Comparison of ENCODE assay signal across 15 cellular contexts in the genomic region with DNA sequence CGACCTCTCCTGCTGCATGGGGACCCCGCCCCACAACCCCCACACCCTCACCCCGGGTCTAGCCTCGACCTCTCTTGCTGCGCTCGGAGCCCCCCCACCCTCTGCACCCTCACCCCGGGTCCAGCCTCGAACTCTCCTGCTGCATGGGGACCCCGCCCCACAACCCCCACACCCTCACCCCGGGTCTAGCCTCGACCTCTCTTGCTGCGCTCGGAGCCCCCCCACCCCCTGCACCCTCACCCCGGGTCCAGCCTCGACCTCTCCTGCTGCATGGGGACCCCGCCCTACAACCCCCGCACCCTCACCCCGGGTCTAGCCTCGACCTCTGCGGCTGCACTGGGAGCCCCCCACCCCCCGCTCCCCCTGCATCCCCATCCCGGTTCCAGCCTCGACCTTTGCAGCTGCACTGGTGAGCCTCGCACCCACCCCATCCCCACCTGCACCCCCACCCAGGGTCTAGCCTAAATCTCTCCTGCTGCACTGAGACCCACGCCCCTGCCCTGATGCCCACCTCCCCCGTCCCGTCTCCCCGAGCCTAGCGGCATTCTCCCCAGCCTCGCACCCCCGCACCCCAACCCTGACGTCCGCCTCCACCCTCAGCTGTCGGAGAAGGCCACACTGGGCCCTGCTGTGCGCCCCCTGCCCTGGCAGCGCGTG. TPM values are rescaled to one million over a fixed set of nuclear protein-coding genes. Genes with fewer than 3 reads are reported as not detected.
DNase-seq lines count a peak whose midpoint lies in the region; ATAC-seq, FAIRE-seq and TF ChIP-seq lines count a peak whose summit lies in the region.
"Had no signal": no experiment of that assay in that cellular context is flagged by ENCODE, and none has a peak within 500 bp of the region (broad histone marks: within the 10 kb centered on the region; RNA-seq: fewer than 3 reads in every experiment).

No MANE protein-coding gene starts in this region.

- TF ChIP-seq POLR2A in heart left ventricle (IDR thresholded peaks at IDR 0.05) (no peak), HepG2 (IDR thresholded peaks at IDR 0.05; ENCODE audit: insufficient read depth in 1 of 2, low read depth in 2 of 2, low read length in 2 of 2) (no peak)

- BruUV-seq in HepG2 (replicated peaks; lab: Mats Ljungman, UMichigan), result no TSS peak

- FAIRE-seq in HepG2 (lab: Jason Lieb, UNC), result no peak

- no peaks in the 10 kb centered on the region for H3K79me2 ChIP-seq in HepG2 (ENCODE audit: insufficient read depth, low read length)

- in situ Hi-C loops in HepG2 (cut with HindIII; ENCODE audit: extremely low pct_ligation_motif_present, low pct_unique_long_range_greater_than_20kb), result loop anchor here (5.0 to 10.0 kb wide), 2 partner anchors 56 to 124 kb away; a partner anchor contains a TSS

- H2AFZ ChIP-seq in HepG2 (ENCODE audit: low read length), result no peak overlapping the region

- H3K4me2 ChIP-seq in HepG2 (ENCODE audit: low read depth, low read length), result no peak overlapping the region; the same call in 1 of the 2 replicates

- POLR2A ChIA-PET in HepG2 (lab: Yijun Ruan, JAX), result interaction anchor here (0.6 to 1.0 kb wide), 2 partner anchors 15 to 377 kb away, joined by 3 to 4 read pairs; no protein-coding TSS in a partner anchor

- CTCF ChIA-PET in HepG2 (lab: Yijun Ruan, JAX; ENCODE audit: low intra/inter-chr PET ratio, low total read pairs), result no interaction called here

- H3K4me3 ChIP-seq in heart left ventricle, result peak overlapping the region in 9 of 12 donors; percentile 28 to 59 (median 54)
- H3K4me3 ChIP-seq in HepG2 (replicated peaks in 1 of 3; ENCODE audit: insufficient read depth in 1 of 3, low read depth in 2 of 3, low read length in 3 of 3), result no peak overlapping the region; a peak in 2 of 6 replicates
- peak overlapping the region; percentile 43 for H3K4me3 ChIP-seq in urinary bladder (ENCODE audit: low read depth, low read length)

- no peak overlapping the region for H3K27ac Mint-ChIP-seq in T-helper 17 cell
- H3K27ac Mint-ChIP-seq: natural killer cell treated with Interleukin-12 subunit alpha and Interleukin-12 subunit beta and Interleukin-15 and Interleukin-18, amount 100 ng/mL, for 72 hours had no signal

- no peaks in the 10 kb centered on the region for H4K20me1 ChIP-seq in HepG2 (ENCODE audit: insufficient read depth, low read length)

- intact Hi-C loops in heart left ventricle (cut with DNase I), result loop anchor here in 6 of 10 donors (5.0 to 10.0 kb wide), 4 partner anchors 51 to 124 kb away; a partner anchor contains a TSS
- intact Hi-C loops in Right ventricle myocardium inferior (cut with DNase I), result no loop called here
- intact Hi-C loops in HepG2 (cut with micrococcal nuclease; ENCODE audit: unreplicated experiment), result no loop called here

- H3K9me3 ChIP-seq in heart left ventricle, result no peaks in the 10 kb centered on the region
- H3K9me3 ChIP-seq in T-helper 17 cell (ENCODE audit: control insufficient read depth, low read length, poor library complexity, severe bottlenecking), result no peaks in the 10 kb centered on the region
- no peaks in the 10 kb centered on the region for H3K9me3 ChIP-seq in HepG2 (ENCODE audit: low read length)
- H3K9me3 ChIP-seq: gastroesophageal sphincter had no signal

- H3K4me1 Mint-ChIP-seq in T-helper 17 cell, result peaks cover 13% of the 10 kb centered on the region

- no peak for TF ChIP-seq RAD21 in HepG2 (CRISPR knock-in tag; IDR thresholded peaks at IDR 0.05)

- 61 to 70% (median 64%) methylated on average over 13 to 37 of the region's 37 CpGs for WGBS in heart left ventricle, 4 donors
- 85% methylated on average over 37 of the region's 37 CpGs for WGBS in HepG2 (ENCODE audit: low lambda C conversion rate)
- WGBS in urinary bladder, result 61% methylated on average over 37 of the region's 37 CpGs

- ATAC-seq in heart left ventricle (no peak), Right ventricle myocardium inferior (no peak), T-helper 17 cell (no peak), HepG2 (no peak)

- TF ChIP-seq CTCF in heart left ventricle (IDR thresholded peaks at IDR 0.05) (no peak), HepG2 (CRISPR knock-in tag; IDR thresholded peaks at IDR 0.05) (no peak)

- H3K27me3 ChIP-seq in heart left ventricle (peaks cover 0 to 48% (median 17%) of the 10 kb centered on the region in 9 donors), HepG2 (ENCODE audit: control insufficient read depth in 1 of 2, insufficient read depth in 2 of 2, low read length in 2 of 2) (no peaks in the 10 kb centered on the region)

- DNase-seq in heart left ventricle (no peak), Right ventricle myocardium inferior (ENCODE audit: missing footprints) (no peak), T-helper 17 cell (no peak), HepG2 (ENCODE audit: low spot score) (no peak), GM03348 (ENCODE audit: low spot score) (no peak), NCI-H146 treated with DMSO at 0.1 percent for 48 hours (lab: John Stamatoyannopoulos, UW; ENCODE audit: unreplicated experiment) (no peak)
- DNase-seq in stimulated activated CD4-positive, alpha-beta T cell treated with anti-CD3 and anti-CD28 coated beads, Interleukin-4, amount 100 ng/mL, for 1 hour, result no peak

- TF ChIP-seq EP300 in HepG2 (IDR thresholded peaks at IDR 0.05; ENCODE audit: low read depth in 2 of 2, low read length in 2 of 2), result no peak
- no peak for TF ChIP-seq EP300 in HepG2 (CRISPR knock-in tag; IDR thresholded peaks at IDR 0.05; ENCODE audit: borderline replicate concordance)

- no peaks in the 10 kb centered on the region for H3K36me3 Mint-ChIP-seq in T-helper 17 cell (ENCODE audit: low read depth)
- H3K36me3 Mint-ChIP-seq: natural killer cell treated with Interleukin-12 subunit alpha and Interleukin-12 subunit beta and Interleukin-15 and Interleukin-18, amount 100 ng/mL, for 72 hours had no signal

- H3K27ac ChIP-seq in heart left ventricle, result no peak overlapping the region
- no peak overlapping the region for H3K27ac ChIP-seq in HepG2 (ENCODE audit: extremely low read length, insufficient read depth, low read length)
- no peak overlapping the region for H3K27ac ChIP-seq in urinary bladder (ENCODE audit: low read depth)

- H3K27me3 Mint-ChIP-seq in T-helper 17 cell, result no peaks in the 10 kb centered on the region

- no peaks in the 10 kb centered on the region for H3K36me3 ChIP-seq in heart left ventricle
- no peaks in the 10 kb centered on the region for H3K36me3 ChIP-seq in HepG2 (replicated peaks in 1 of 2; ENCODE audit: control insufficient read depth in 1 of 2, insufficient read depth in 2 of 2, low read length in 2 of 2)
- no peaks in the 10 kb centered on the region for H3K36me3 ChIP-seq in urinary bladder (ENCODE audit: insufficient read depth)
- H3K36me3 ChIP-seq: gastroesophageal sphincter had no signal

- H3K9ac ChIP-seq in HepG2 (ENCODE audit: insufficient read depth, low read depth, low read length), result no peak overlapping the region

- peak overlapping the region; percentile 81 for H3K4me3 Mint-ChIP-seq in T-helper 17 cell

- H3K4me1 ChIP-seq in heart left ventricle (peaks cover 0 to 42% (median 4%) of the 10 kb centered on the region in 12 donors), HepG2 (ENCODE audit: insufficient read depth, low read length) (peaks cover 19% of the 10 kb centered on the region), urinary bladder (ENCODE audit: insufficient read depth) (peaks cover 1% of the 10 kb centered on the region)

RNA-seq across cellular contexts. Expression of a gene that starts 1.8 kb away (rescaled TPM):
- total RNA-seq in heart left ventricle (100 to 1,000 TPM in 4 of 9 donors, 10 to 100 TPM in 5; 24.2 to 586 (median 84.5) TPM), Right ventricle myocardium inferior (655 TPM), T-helper 17 cell (1 to 10 TPM; 1.9 to 5.3 TPM), HepG2 (2016; rRNA removed; fragmentation: Illumina TruSeq; extraction: Trizol) (3.6 and 4.6 TPM in 2 replicates), urinary bladder (84.4 TPM)
- polyA plus RNA-seq in heart left ventricle (100 to 1,000 TPM; 123 to 262 TPM), HepG2 (2011; rRNA removed) (2.3 and 3.9 TPM in 2 replicates), urinary bladder (2,164 TPM)
- 1.4 and 2.7 TPM in 2 replicates for total RNA-seq in HepG2 (2016; cell fraction: cytosol; rRNA removed; fragmentation: Illumina TruSeq; extraction: Trizol; ENCODE audit: low read depth)
- total RNA-seq in HepG2 (2016; cell fraction: insoluble cytoplasmic fraction; rRNA removed; fragmentation: Illumina TruSeq; extraction: Trizol), result 3.4 and 3.9 TPM in 2 replicates
- total RNA-seq in HepG2 (2016; cell fraction: membrane; rRNA removed; fragmentation: Illumina TruSeq; extraction: Trizol), result 1.8 and 2.7 TPM in 2 replicates
- 1.0 and 1.7 TPM in 2 replicates for total RNA-seq in HepG2 (2016; cell fraction: nucleus; rRNA removed; fragmentation: Illumina TruSeq; extraction: Trizol)
- 3.0 and 8.4 TPM in 2 replicates for polyA plus RNA-seq in HepG2 (2011; cell fraction: cytosol; rRNA removed)
- 5.1 and 6.2 TPM in 2 replicates for polyA plus RNA-seq in HepG2 (2011; cell fraction: nucleus; rRNA removed)
- polyA plus RNA-seq in HepG2 (2012), result 3.4 and 4.4 TPM in 2 replicates
- polyA plus RNA-seq in HepG2 (2016; cell fraction: cytosol; fragmentation: Illumina TruSeq; extraction: Trizol; ENCODE audit: low read depth), result 1.7 TPM in 2 replicates
- polyA plus RNA-seq in HepG2 (2016; cell fraction: insoluble cytoplasmic fraction; fragmentation: Illumina TruSeq; extraction: Trizol; ENCODE audit: low read depth), result 2.4 and 5.1 TPM in 2 replicates
- polyA plus RNA-seq in HepG2 (2016; cell fraction: membrane; fragmentation: Illumina TruSeq; extraction: Trizol; ENCODE audit: low read depth), result 1.2 and 1.9 TPM in 2 replicates
- 2.7 and 3.3 TPM in 2 replicates for polyA plus RNA-seq in HepG2 (2016; cell fraction: nucleus; fragmentation: Illumina TruSeq; extraction: Trizol; ENCODE audit: insufficient read depth, low read depth)
- 4.8 TPM in 2 replicates for polyA minus RNA-seq in HepG2 (2011; rRNA and poly(A)+ RNA removed; ENCODE audit: low replicate concordance)
- polyA minus RNA-seq in HepG2 (2011; cell fraction: cytosol; rRNA and poly(A)+ RNA removed), result 1.9 and 2.3 TPM in 2 replicates
- polyA minus RNA-seq in HepG2 (2011; cell fraction: nucleus; rRNA and poly(A)+ RNA removed), result 0.75 and 1.9 TPM in 2 replicates

RNA-seq across cellular contexts. Expression of a gene that starts 9.1 kb away (rescaled TPM):
- total RNA-seq in heart left ventricle (1 to 10 TPM in 2 of 9 donors, under 1 TPM in 2, not detected in 5; 0.42 to 1.8 (median 1.3) TPM), Right ventricle myocardium inferior (1.6 TPM), T-helper 17 cell (not detected), HepG2 (2016; rRNA removed; fragmentation: Illumina TruSeq; extraction: Trizol) (not detected in 2 replicates), urinary bladder (not detected)
- polyA plus RNA-seq in heart left ventricle (1 to 10 TPM in 1 of 2 donors, under 1 TPM in 1; 0.53 to 1.4 TPM), HepG2 (2011; rRNA removed) (not detected in 2 replicates), urinary bladder (5.7 TPM)
- not detected in 2 replicates for total RNA-seq in HepG2 (2016; cell fraction: cytosol; rRNA removed; fragmentation: Illumina TruSeq; extraction: Trizol; ENCODE audit: low read depth)
- not detected in 2 replicates for total RNA-seq in HepG2 (2016; cell fraction: insoluble cytoplasmic fraction; rRNA removed; fragmentation: Illumina TruSeq; extraction: Trizol)
- total RNA-seq in HepG2 (2016; cell fraction: membrane; rRNA removed; fragmentation: Illumina TruSeq; extraction: Trizol), result not detected in 2 replicates
- total RNA-seq in HepG2 (2016; cell fraction: nucleus; rRNA removed; fragmentation: Illumina TruSeq; extraction: Trizol), result not detected in 2 replicates
- polyA plus RNA-seq in HepG2 (2011; cell fraction: cytosol; rRNA removed), result not detected in 2 replicates
- polyA plus RNA-seq in HepG2 (2011; cell fraction: nucleus; rRNA removed), result not detected in 2 replicates
- not detected in 2 replicates for polyA plus RNA-seq in HepG2 (2012)
- polyA plus RNA-seq in HepG2 (2016; cell fraction: cytosol; fragmentation: Illumina TruSeq; extraction: Trizol; ENCODE audit: low read depth), result not detected in 2 replicates
- polyA plus RNA-seq in HepG2 (2016; cell fraction: insoluble cytoplasmic fraction; fragmentation: Illumina TruSeq; extraction: Trizol; ENCODE audit: low read depth), result not detected in 2 replicates
- polyA plus RNA-seq in HepG2 (2016; cell fraction: membrane; fragmentation: Illumina TruSeq; extraction: Trizol; ENCODE audit: low read depth), result not detected in 2 replicates
- not detected in 2 replicates for polyA plus RNA-seq in HepG2 (2016; cell fraction: nucleus; fragmentation: Illumina TruSeq; extraction: Trizol; ENCODE audit: insufficient read depth, low read depth)
- polyA minus RNA-seq in HepG2 (2011; rRNA and poly(A)+ RNA removed; ENCODE audit: low replicate concordance), result not detected in 2 replicates
- polyA minus RNA-seq in HepG2 (2011; cell fraction: cytosol; rRNA and poly(A)+ RNA removed), result not detected in 2 replicates
- not detected in 2 replicates for polyA minus RNA-seq in HepG2 (2011; cell fraction: nucleus; rRNA and poly(A)+ RNA removed)
- total RNA-seq: M059J; natural killer cell treated with Interleukin-12 subunit alpha and Interleukin-12 subunit beta and Interleukin-15 and Interleukin-18, amount 100 ng/mL, for 72 hours had no signal
- polyA plus RNA-seq: AG04450, aorta had no signal

RNA-seq across cellular contexts. Expression of a gene that starts 20.4 kb away (rescaled TPM):
- total RNA-seq in heart left ventricle, result under 1 TPM in 1 of 9 donors, not detected in 8; 0.40 TPM
- under 1 TPM in 1 of 2 donors, not detected in 1; 0.11 TPM for polyA plus RNA-seq in heart left ventricle
- not detected for total RNA-seq in Right ventricle myocardium inferior
- total RNA-seq in T-helper 17 cell, result not detected
- total RNA-seq in HepG2 (2016; rRNA removed; fragmentation: Illumina TruSeq; extraction: Trizol), result not detected in 2 replicates
- total RNA-seq in HepG2 (2016; cell fraction: cytosol; rRNA removed; fragmentation: Illumina TruSeq; extraction: Trizol; ENCODE audit: low read depth), result not detected in 2 replicates
- total RNA-seq in HepG2 (2016; cell fraction: insoluble cytoplasmic fraction; rRNA removed; fragmentation: Illumina TruSeq; extraction: Trizol), result not detected in 2 replicates
- total RNA-seq in HepG2 (2016; cell fraction: membrane; rRNA removed; fragmentation: Illumina TruSeq; extraction: Trizol), result not detected in 2 replicates
- total RNA-seq in HepG2 (2016; cell fraction: nucleus; rRNA removed; fragmentation: Illumina TruSeq; extraction: Trizol), result not detected in 2 replicates
- polyA plus RNA-seq in HepG2 (2011; rRNA removed), result 0.10 TPM in 1 of 2 replicates, not detected in the other
- polyA plus RNA-seq in HepG2 (2011; cell fraction: cytosol; rRNA removed), result 0.17 TPM in 1 of 2 replicates, not detected in the other
- polyA plus RNA-seq in HepG2 (2011; cell fraction: nucleus; rRNA removed), result 0.14 and 0.16 TPM in 2 replicates
- polyA plus RNA-seq in HepG2 (2012), result not detected in 2 replicates
- polyA plus RNA-seq in HepG2 (2016; cell fraction: cytosol; fragmentation: Illumina TruSeq; extraction: Trizol; ENCODE audit: low read depth), result not detected in 2 replicates
- not detected in 2 replicates for polyA plus RNA-seq in HepG2 (2016; cell fraction: insoluble cytoplasmic fraction; fragmentation: Illumina TruSeq; extraction: Trizol; ENCODE audit: low read depth)
- polyA plus RNA-seq in HepG2 (2016; cell fraction: membrane; fragmentation: Illumina TruSeq; extraction: Trizol; ENCODE audit: low read depth), result not detected in 2 replicates
- polyA plus RNA-seq in HepG2 (2016; cell fraction: nucleus; fragmentation: Illumina TruSeq; extraction: Trizol; ENCODE audit: insufficient read depth, low read depth), result not detected in 2 replicates
- 0.14 TPM in 1 of 2 replicates, not detected in the other for polyA minus RNA-seq in HepG2 (2011; rRNA and poly(A)+ RNA removed; ENCODE audit: low replicate concordance)
- not detected in 2 replicates for polyA minus RNA-seq in HepG2 (2011; cell fraction: cytosol; rRNA and poly(A)+ RNA removed)
- not detected in 2 replicates for polyA minus RNA-seq in HepG2 (2011; cell fraction: nucleus; rRNA and poly(A)+ RNA removed)
- total RNA-seq in urinary bladder, result 0.26 TPM
- polyA plus RNA-seq in urinary bladder, result 0.08 TPM
- total RNA-seq: aorta; gastroesophageal sphincter; M059J; natural killer cell treated with Interleukin-12 subunit alpha and Interleukin-12 subunit beta and Interleukin-15 and Interleukin-18, amount 100 ng/mL, for 72 hours had no signal
- polyA plus RNA-seq: AG04450, aorta had no signal

RNA-seq across cellular contexts. Expression of a gene that starts 31.8 kb away (rescaled TPM):
- total RNA-seq in heart left ventricle (10 to 100 TPM; 17.5 to 41.9 (median 28.5) TPM), Right ventricle myocardium inferior (23.5 TPM), T-helper 17 cell (10 to 100 TPM; 59.6 to 71.3 TPM), HepG2 (2016; rRNA removed; fragmentation: Illumina TruSeq; extraction: Trizol) (14.8 and 18.4 TPM in 2 replicates), urinary bladder (21.2 TPM)
- polyA plus RNA-seq in heart left ventricle (10 to 100 TPM; 19.8 to 25.6 TPM), HepG2 (2011; rRNA removed) (13.3 and 16.9 TPM in 2 replicates), urinary bladder (59.8 TPM)
- total RNA-seq in HepG2 (2016; cell fraction: cytosol; rRNA removed; fragmentation: Illumina TruSeq; extraction: Trizol; ENCODE audit: low read depth), result 6.4 and 6.7 TPM in 2 replicates
- 14.0 and 16.4 TPM in 2 replicates for total RNA-seq in HepG2 (2016; cell fraction: insoluble cytoplasmic fraction; rRNA removed; fragmentation: Illumina TruSeq; extraction: Trizol)
- 12.3 and 14.3 TPM in 2 replicates for total RNA-seq in HepG2 (2016; cell fraction: membrane; rRNA removed; fragmentation: Illumina TruSeq; extraction: Trizol)
- 11.3 and 13.2 TPM in 2 replicates for total RNA-seq in HepG2 (2016; cell fraction: nucleus; rRNA removed; fragmentation: Illumina TruSeq; extraction: Trizol)
- 17.9 and 30.0 TPM in 2 replicates for polyA plus RNA-seq in HepG2 (2011; cell fraction: cytosol; rRNA removed)
- polyA plus RNA-seq in HepG2 (2011; cell fraction: nucleus; rRNA removed), result 45.6 and 56.5 TPM in 2 replicates
- 19.2 and 24.7 TPM in 2 replicates for polyA plus RNA-seq in HepG2 (2012)
- 7.2 and 8.1 TPM in 2 replicates for polyA plus RNA-seq in HepG2 (2016; cell fraction: cytosol; fragmentation: Illumina TruSeq; extraction: Trizol; ENCODE audit: low read depth)
- polyA plus RNA-seq in HepG2 (2016; cell fraction: insoluble cytoplasmic fraction; fragmentation: Illumina TruSeq; extraction: Trizol; ENCODE audit: low read depth), result 21.8 and 29.1 TPM in 2 replicates
- polyA plus RNA-seq in HepG2 (2016; cell fraction: membrane; fragmentation: Illumina TruSeq; extraction: Trizol; ENCODE audit: low read depth), result 15.5 and 16.0 TPM in 2 replicates
- polyA plus RNA-seq in HepG2 (2016; cell fraction: nucleus; fragmentation: Illumina TruSeq; extraction: Trizol; ENCODE audit: insufficient read depth, low read depth), result 24.9 and 32.1 TPM in 2 replicates
- polyA minus RNA-seq in HepG2 (2011; rRNA and poly(A)+ RNA removed; ENCODE audit: low replicate concordance), result 17.7 and 77.2 TPM in 2 replicates
- polyA minus RNA-seq in HepG2 (2011; cell fraction: cytosol; rRNA and poly(A)+ RNA removed), result 45.1 and 51.0 TPM in 2 replicates
- polyA minus RNA-seq in HepG2 (2011; cell fraction: nucleus; rRNA and poly(A)+ RNA removed), result 14.5 and 15.0 TPM in 2 replicates

RNA-seq across cellular contexts. Expression of a gene that starts 32.1 kb away (rescaled TPM):
- total RNA-seq in heart left ventricle (not detected), Right ventricle myocardium inferior (not detected), T-helper 17 cell (not detected), HepG2 (2016; rRNA removed; fragmentation: Illumina TruSeq; extraction: Trizol) (under 0.01 TPM in 1 of 2 replicates, not detected in the other), urinary bladder (not detected)
- polyA plus RNA-seq in heart left ventricle (not detected), HepG2 (2011; rRNA removed) (not detected in 2 replicates), urinary bladder (not detected)
- total RNA-seq in HepG2 (2016; cell fraction: cytosol; rRNA removed; fragmentation: Illumina TruSeq; extraction: Trizol; ENCODE audit: low read depth), result under 0.01 TPM in 2 replicates
- under 0.01 TPM in 1 of 2 replicates, not detected in the other for total RNA-seq in HepG2 (2016; cell fraction: insoluble cytoplasmic fraction; rRNA removed; fragmentation: Illumina TruSeq; extraction: Trizol)
- under 0.01 TPM in 1 of 2 replicates, not detected in the other for total RNA-seq in HepG2 (2016; cell fraction: membrane; rRNA removed; fragmentation: Illumina TruSeq; extraction: Trizol)
- not detected in 2 replicates for total RNA-seq in HepG2 (2016; cell fraction: nucleus; rRNA removed; fragmentation: Illumina TruSeq; extraction: Trizol)
- not detected in 2 replicates for polyA plus RNA-seq in HepG2 (2011; cell fraction: cytosol; rRNA removed)
- not detected in 2 replicates for polyA plus RNA-seq in HepG2 (2011; cell fraction: nucleus; rRNA removed)
- not detected in 2 replicates for polyA plus RNA-seq in HepG2 (2012)
- not detected in 2 replicates for polyA plus RNA-seq in HepG2 (2016; cell fraction: cytosol; fragmentation: Illumina TruSeq; extraction: Trizol; ENCODE audit: low read depth)
- not detected in 2 replicates for polyA plus RNA-seq in HepG2 (2016; cell fraction: insoluble cytoplasmic fraction; fragmentation: Illumina TruSeq; extraction: Trizol; ENCODE audit: low read depth)
- not detected in 2 replicates for polyA plus RNA-seq in HepG2 (2016; cell fraction: membrane; fragmentation: Illumina TruSeq; extraction: Trizol; ENCODE audit: low read depth)
- polyA plus RNA-seq in HepG2 (2016; cell fraction: nucleus; fragmentation: Illumina TruSeq; extraction: Trizol; ENCODE audit: insufficient read depth, low read depth), result not detected in 2 replicates
- under 0.01 TPM in 1 of 2 replicates, not detected in the other for polyA minus RNA-seq in HepG2 (2011; rRNA and poly(A)+ RNA removed; ENCODE audit: low replicate concordance)
- polyA minus RNA-seq in HepG2 (2011; cell fraction: cytosol; rRNA and poly(A)+ RNA removed), result under 0.01 TPM in 1 of 2 replicates, not detected in the other
- not detected in 2 replicates for polyA minus RNA-seq in HepG2 (2011; cell fraction: nucleus; rRNA and poly(A)+ RNA removed)
- total RNA-seq: aorta; gastroesophageal sphincter; M059J; natural killer cell treated with Interleukin-12 subunit alpha and Interleukin-12 subunit beta and Interleukin-15 and Interleukin-18, amount 100 ng/mL, for 72 hours; sciatic nerve; temporal lobe had no signal
- polyA plus RNA-seq: AG04450, aorta had no signal

Comparison
In these comparisons a context has a peak if more than half of its experiments do, and no peak if none do; other contexts are left out.
1. intact Hi-C loops: an anchor here in heart left ventricle (5.0 to 10.0 kb wide); none called in Right ventricle myocardium inferior and HepG2.
2. H3K4me3 ChIP-seq: peak in heart left ventricle (9 of 12) and urinary bladder (single experiment); none in HepG2 (0 of 3).